In the genomic region with DNA sequence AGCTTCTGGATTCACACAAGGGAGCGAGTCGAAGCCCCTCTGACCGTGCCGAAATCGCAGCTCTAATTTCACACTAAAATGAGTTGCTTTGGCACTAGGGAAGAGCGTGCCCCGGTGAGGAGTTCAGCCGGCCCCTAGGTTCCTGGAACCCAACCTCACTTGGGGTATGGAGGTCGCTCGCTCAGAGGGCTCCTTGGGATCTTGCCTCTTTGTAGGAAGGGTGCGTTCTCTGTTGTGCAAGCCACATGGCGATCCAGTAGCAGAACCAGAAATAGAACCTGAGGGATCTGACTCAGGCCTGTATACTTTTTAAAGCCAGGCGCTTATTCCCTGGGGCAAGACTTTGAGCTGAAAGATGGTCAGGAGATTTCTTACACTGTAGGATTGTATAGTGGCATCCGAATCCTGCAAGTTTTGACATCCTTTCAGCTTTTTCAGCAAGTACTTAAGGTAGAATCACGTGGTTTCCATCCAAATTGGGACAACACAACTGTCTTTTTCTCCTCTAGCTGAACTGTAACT, we compare ENCODE assay signal across 8 cellular contexts. TPM values are rescaled to one million over a fixed set of nuclear protein-coding genes. Genes with fewer than 3 reads are reported as not detected.
DNase-seq lines count a peak whose midpoint lies in the region; ATAC-seq and TF ChIP-seq lines count a peak whose summit lies in the region.

No MANE protein-coding gene starts in this region.

- peak overlapping the region; percentile 92 for H3K27ac Mint-ChIP-seq in CD4-positive, alpha-beta T cell
- H3K27ac Mint-ChIP-seq in naive thymus-derived CD8-positive, alpha-beta T cell, result peak overlapping the region; percentile 83 to 98 (median 96)

- no peak for ATAC-seq in CD4-positive, alpha-beta T cell (ENCODE audit: poor library complexity)
- ATAC-seq in naive thymus-derived CD8-positive, alpha-beta T cell, result no peak

- H3K27ac ChIP-seq in CD4-positive, alpha-beta T cell (ENCODE audit: low read depth, low read length), result peak overlapping the region; percentile 79
- peak overlapping the region; percentile 66 to 98 (median 95) for H3K27ac ChIP-seq in dorsolateral prefrontal cortex

- no peaks in the 10 kb centered on the region for H3K27me3 ChIP-seq in CD4-positive, alpha-beta T cell (ENCODE audit: control insufficient read depth, insufficient read depth, low read length)
- H3K27me3 ChIP-seq in dorsolateral prefrontal cortex, result no peaks in the 10 kb centered on the region

- no peaks in the 10 kb centered on the region for H3K9me3 Mint-ChIP-seq in CD4-positive, alpha-beta T cell
- H3K9me3 Mint-ChIP-seq in naive thymus-derived CD8-positive, alpha-beta T cell, result peaks cover 0 to 2% (median 0%) of the 10 kb centered on the region in 9 donors

- DNase-seq in CD4-positive, alpha-beta T cell, result peak in 1 of 10 experiments; percentile 7
- DNase-seq in MV-4-11 (lab: John Stamatoyannopoulos, UW) (peak; percentile 15), dorsolateral prefrontal cortex (peak in 3 of 10 donors; percentile 5 to 44 (median 15)), NK-92 (lab: John Stamatoyannopoulos, UW; ENCODE audit: unreplicated experiment) (no peak), DMS114 treated with DMSO at 0.1 percent for 48 hours (lab: John Stamatoyannopoulos, UW; ENCODE audit: unreplicated experiment) (no peak), DMS79 (lab: John Stamatoyannopoulos, UW) (no peak), NCI-H2081 treated with DMSO at 0.1 percent for 48 hours (lab: John Stamatoyannopoulos, UW) (no peak)
- no peak for DNase-seq in naive thymus-derived CD8-positive, alpha-beta T cell

- H3K4me3 Mint-ChIP-seq in CD4-positive, alpha-beta T cell, result peak overlapping the region; percentile 95
- H3K4me3 Mint-ChIP-seq in naive thymus-derived CD8-positive, alpha-beta T cell, result peak overlapping the region; percentile 91 to 97 (median 94)

- peaks cover 35% of the 10 kb centered on the region for H3K4me1 Mint-ChIP-seq in CD4-positive, alpha-beta T cell (ENCODE audit: low read depth)
- peaks cover 12 to 32% (median 30%) of the 10 kb centered on the region in 4 donors for H3K4me1 Mint-ChIP-seq in naive thymus-derived CD8-positive, alpha-beta T cell

- peak overlapping the region; percentile 65 to 99 (median 89) for H3K4me3 ChIP-seq in dorsolateral prefrontal cortex

- no peak for TF ChIP-seq CTCF in CD4-positive, alpha-beta T cell (IDR thresholded peaks at IDR 0.05)
- peak in 1 of 56 donors; percentile 4 for TF ChIP-seq CTCF in dorsolateral prefrontal cortex (IDR thresholded peaks at IDR 0.05 in 54 of 56, conservative IDR thresholded peaks at IDR 0.05 in 2 of 56; ENCODE audit: low read depth in 1 of 56, partially characterized antibody in 56 of 56)

- H3K9me3 ChIP-seq in CD4-positive, alpha-beta T cell (ENCODE audit: control insufficient read depth, low read length), result no peaks in the 10 kb centered on the region

- CTCF ChIA-PET in CD4-positive, alpha-beta T cell (lab: Charles Lee), result interaction anchor here (1.3 kb wide), 1 partner anchor 8 kb away, joined by 3 read pairs; no protein-coding TSS in a partner anchor

- intact Hi-C loops in CD4-positive, alpha-beta T cell (cut with DNase I, micrococcal nuclease), result loop anchor here (1.0 to 10.0 kb wide), 6 partner anchors 411 to 1919 kb away; a partner anchor contains a TSS
- intact Hi-C loops in dorsolateral prefrontal cortex (cut with DNase I), result loop anchor here (2.0 to 10.0 kb wide), 5 partner anchors 46 to 521 kb away; a partner anchor contains a TSS

- peaks cover 8% of the 10 kb centered on the region for H3K36me3 Mint-ChIP-seq in CD4-positive, alpha-beta T cell (ENCODE audit: low read depth)
- peaks cover 0 to 4% (median 0%) of the 10 kb centered on the region in 3 donors for H3K36me3 Mint-ChIP-seq in naive thymus-derived CD8-positive, alpha-beta T cell

- POLR2A ChIA-PET in CD4-positive, alpha-beta T cell (lab: Charles Lee), result interaction anchor here (0.6 to 1.6 kb wide), 6 partner anchors 10 to 661 kb away, joined by 3 to 9 read pairs (median 5); a partner anchor contains a TSS
- POLR2A ChIA-PET in naive thymus-derived CD8-positive, alpha-beta T cell (lab: Charles Lee), result no interaction called here

- peaks cover 5% of the 10 kb centered on the region for H3K27me3 Mint-ChIP-seq in CD4-positive, alpha-beta T cell
- no peaks in the 10 kb centered on the region for H3K27me3 Mint-ChIP-seq in naive thymus-derived CD8-positive, alpha-beta T cell

RNA-seq across cellular contexts. Expression of a gene that starts 0.9 kb away (rescaled TPM):
- total RNA-seq in CD4-positive, alpha-beta T cell, result 10 to 100 TPM; 21.2 to 21.9 TPM
- total RNA-seq in dorsolateral prefrontal cortex, result 10 to 100 TPM; 20.3 to 60.5 (median 34.7) TPM
- total RNA-seq in naive thymus-derived CD8-positive, alpha-beta T cell, result 10 to 100 TPM; 28.2 to 32.0 TPM
- polyA plus RNA-seq in naive thymus-derived CD8-positive, alpha-beta T cell, result 1 to 10 TPM; 4.5 to 6.8 (median 5.8) TPM
